ENCODE assay signal across 8 cellular contexts in the genomic region with DNA sequence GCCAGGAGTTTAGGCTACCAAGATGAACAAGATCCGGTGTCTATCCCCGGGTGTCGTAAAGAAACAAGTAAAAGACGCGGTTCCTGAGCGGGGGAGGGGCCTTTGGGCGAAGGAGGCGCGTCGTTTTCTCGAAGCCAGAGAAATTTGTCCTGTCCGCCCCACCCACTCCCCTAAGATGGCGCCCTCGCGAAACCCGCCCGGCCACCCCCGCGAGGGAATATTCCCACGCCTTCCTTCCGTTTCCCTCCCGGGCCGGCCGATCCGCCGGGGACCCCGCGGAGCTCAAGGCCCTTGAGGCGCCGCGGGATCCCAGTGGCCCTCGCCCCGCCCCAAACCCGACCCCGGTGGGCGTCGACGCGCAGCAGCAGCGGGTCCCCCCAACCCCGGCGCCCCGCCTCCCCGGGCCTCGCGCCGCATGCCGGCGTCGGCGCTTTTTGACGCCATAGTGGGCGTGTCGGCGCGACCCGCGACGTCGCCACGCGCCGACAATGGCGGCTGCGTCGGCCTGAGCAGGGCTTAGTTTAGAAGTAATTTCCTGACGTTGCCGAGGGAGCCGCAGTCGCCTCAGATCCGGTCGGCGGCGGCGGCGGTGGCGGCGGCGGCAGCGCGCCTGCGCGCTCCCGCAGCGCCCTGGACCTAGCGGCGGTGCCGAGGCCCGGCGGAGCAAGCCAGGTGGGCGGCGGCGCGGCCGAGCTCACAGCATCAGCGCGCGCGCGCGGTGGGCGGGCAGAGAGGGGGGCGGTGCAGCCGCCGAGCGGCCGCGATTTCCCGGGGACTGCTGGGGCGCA. TPM values are rescaled to one million over a fixed set of nuclear protein-coding genes. Genes with fewer than 3 reads are reported as not detected.
A peak's percentile ranks its signal among the peaks of the same experiment; 100 is the strongest.
DNase-seq lines count a peak whose midpoint lies in the region; ATAC-seq, FAIRE-seq and TF ChIP-seq lines count a peak whose summit lies in the region.

No MANE protein-coding gene starts in this region.

- H3K27me3 ChIP-seq in right cardiac atrium (ENCODE audit: control insufficient read depth, insufficient read depth), result no peaks in the 10 kb centered on the region

- under 1% methylated on average over 104 of the region's 110 CpGs for WGBS in right cardiac atrium

- intact Hi-C loops in right cardiac atrium (cut with DNase I), result no loop called here

- ATAC-seq in GM18505 (IDR thresholded peaks at IDR 0.05; ENCODE audit: unreplicated experiment) (peak; percentile 80), HG02943 (IDR thresholded peaks at IDR 0.05; ENCODE audit: low read depth, unreplicated experiment) (peak; percentile 72), right cardiac atrium (peak; percentile 96 to 97)

- DNase-seq in NCI-H1694 treated with DMSO at 0.1 percent for 48 hours (lab: John Stamatoyannopoulos, UW) (peak; percentile 64), T-helper 2 cell (peak; percentile 65 to 95 (median 81)), anterior cingulate cortex (lab: John Stamatoyannopoulos, UW) (peak in 56 of 58 donors; percentile 22 to 87 (median 75)), right cardiac atrium (peak; percentile 86 to 94 (median 92)), pulmonary artery endothelial cell (ENCODE audit: low read depth, low spot score) (peak; percentile 46), urothelium cell line (ENCODE audit: low spot score) (peak; percentile 64)

- H3K27ac ChIP-seq in right cardiac atrium (ENCODE audit: low read length), result peak overlapping the region; percentile 91

- no peak for FAIRE-seq in urothelium cell line (lab: Jason Lieb, UNC)

- H3K9me3 ChIP-seq in right cardiac atrium (ENCODE audit: control insufficient read depth, low read length), result no peaks in the 10 kb centered on the region

- peak; percentile 60 for TF ChIP-seq POLR2A in GM18505 (IDR thresholded peaks at IDR 0.05; ENCODE audit: borderline replicate concordance, extremely low read depth, insufficient read depth, insufficient read length)

- no peaks in the 10 kb centered on the region for H3K4me1 ChIP-seq in right cardiac atrium (ENCODE audit: control insufficient read depth, insufficient read depth, low read length)

- peak overlapping the region; percentile 94 for H3K4me3 ChIP-seq in right cardiac atrium (ENCODE audit: low read length)

RNA-seq across cellular contexts. Expression of a gene that starts 0.4 kb away (rescaled TPM):
- total RNA-seq in right cardiac atrium (10 to 100 TPM; 53.5 to 61.6 (median 56.7) TPM), pulmonary artery endothelial cell (31.7 and 40.8 TPM in 2 replicates)
- 60.0 TPM for polyA plus RNA-seq in right cardiac atrium

RNA-seq across cellular contexts. Expression of a gene that starts 9.2 kb away (rescaled TPM):
- total RNA-seq in right cardiac atrium, result not detected
- polyA plus RNA-seq in right cardiac atrium, result not detected
- not detected in 2 replicates for total RNA-seq in pulmonary artery endothelial cell

RNA-seq across cellular contexts. Expression of a gene that starts 35.1 kb away (rescaled TPM):
- total RNA-seq in right cardiac atrium (not detected), pulmonary artery endothelial cell (not detected in 2 replicates)
- polyA plus RNA-seq in right cardiac atrium, result not detected

Comparison
In these comparisons a context has a peak if more than half of its experiments do, and no peak if none do; other contexts are left out.
1. Peak in every context shown above with its lines: DNase-seq, ATAC-seq, H3K4me3 ChIP-seq and H3K27ac ChIP-seq.